Comparison of ENCODE assay signal across 1 cellular context in the genomic region with DNA sequence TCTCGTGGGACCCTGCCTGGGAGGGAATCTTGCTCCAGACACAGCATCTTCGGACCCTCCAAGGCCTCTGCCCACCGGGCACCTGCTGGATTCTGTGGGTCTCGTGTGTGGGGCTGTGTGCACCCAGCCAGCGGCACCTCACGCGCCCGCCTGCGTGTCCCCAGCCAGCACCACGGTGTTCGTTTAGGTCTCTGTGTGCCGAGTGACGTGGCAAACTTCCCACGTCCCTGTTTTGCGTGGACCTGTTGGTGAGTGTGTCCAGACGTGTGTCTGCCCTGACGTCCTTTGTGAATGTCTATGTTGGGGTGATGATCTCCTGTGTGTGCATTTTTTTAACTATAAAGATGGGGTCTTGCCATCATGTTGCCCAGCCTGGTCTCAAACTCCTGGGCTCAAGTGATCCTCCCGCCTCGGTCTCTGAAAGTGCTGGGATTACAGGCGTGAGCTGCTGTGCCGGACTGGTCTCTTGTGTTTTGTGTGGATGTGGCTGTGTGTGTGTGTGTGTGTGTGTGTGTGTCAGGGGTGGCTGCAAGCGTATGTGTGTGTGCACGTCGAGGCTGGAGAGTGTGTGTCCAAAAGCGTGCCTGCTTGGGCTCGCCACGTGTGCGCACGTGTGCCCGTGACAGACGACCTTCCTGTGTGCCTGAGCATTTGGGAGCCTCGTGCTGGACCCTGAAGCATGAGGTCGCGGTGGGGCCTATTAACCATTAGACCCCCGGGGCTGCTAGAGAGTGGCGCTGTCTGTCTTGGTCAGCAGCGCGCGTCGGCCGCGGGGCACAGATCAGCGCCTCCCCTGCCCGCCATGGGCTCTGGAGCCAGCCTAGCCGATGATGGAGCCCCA.
TF ChIP-seq lines count a peak whose summit lies in the region.

No MANE protein-coding gene starts in this region.

TF ChIP-seq in IMR-90, 13 proteins besides CTCF, POLR2A, EP300 and RAD21:
- TF ChIP-seq, protein P1, sequence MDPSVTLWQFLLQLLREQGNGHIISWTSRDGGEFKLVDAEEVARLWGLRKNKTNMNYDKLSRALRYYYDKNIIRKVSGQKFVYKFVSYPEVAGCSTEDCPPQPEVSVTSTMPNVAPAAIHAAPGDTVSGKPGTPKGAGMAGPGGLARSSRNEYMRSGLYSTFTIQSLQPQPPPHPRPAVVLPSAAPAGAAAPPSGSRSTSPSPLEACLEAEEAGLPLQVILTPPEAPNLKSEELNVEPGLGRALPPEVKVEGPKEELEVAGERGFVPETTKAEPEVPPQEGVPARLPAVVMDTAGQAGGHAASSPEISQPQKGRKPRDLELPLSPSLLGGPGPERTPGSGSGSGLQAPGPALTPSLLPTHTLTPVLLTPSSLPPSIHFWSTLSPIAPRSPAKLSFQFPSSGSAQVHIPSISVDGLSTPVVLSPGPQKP (IDR thresholded peaks at IDR 0.05; ENCODE audit: borderline replicate concordance, low read depth, low read length) = no peak
- TF ChIP-seq RFX5 (IDR thresholded peaks at IDR 0.05; ENCODE audit: low read depth, low read length) (no peak), RCOR1 (IDR thresholded peaks at IDR 0.05; ENCODE audit: insufficient replicate concordance, low read length) (no peak), BHLHE40 (IDR thresholded peaks at IDR 0.05; ENCODE audit: low read depth, low read length) (no peak), FOS (IDR thresholded peaks at IDR 0.05; ENCODE audit: low read depth, low read length) (no peak), NFE2L2 (IDR thresholded peaks at IDR 0.05; ENCODE audit: low read depth, low read length) (no peak), CEBPB (IDR thresholded peaks at IDR 0.05; ENCODE audit: low read depth, low read length) (no peak), CHD1 (IDR thresholded peaks at IDR 0.05; ENCODE audit: low read depth, low read length) (no peak), MAFK (IDR thresholded peaks at IDR 0.05; ENCODE audit: low read depth, low read length) (no peak), SMC3 (IDR thresholded peaks at IDR 0.05; ENCODE audit: low read depth, low read length) (no peak), MXI1 (IDR thresholded peaks at IDR 0.05; ENCODE audit: borderline replicate concordance, low read depth, low read length) (no peak), MAZ (IDR thresholded peaks at IDR 0.05; ENCODE audit: borderline replicate concordance, low read depth, low read length) (no peak)
- TF ChIP-seq, protein P2, sequence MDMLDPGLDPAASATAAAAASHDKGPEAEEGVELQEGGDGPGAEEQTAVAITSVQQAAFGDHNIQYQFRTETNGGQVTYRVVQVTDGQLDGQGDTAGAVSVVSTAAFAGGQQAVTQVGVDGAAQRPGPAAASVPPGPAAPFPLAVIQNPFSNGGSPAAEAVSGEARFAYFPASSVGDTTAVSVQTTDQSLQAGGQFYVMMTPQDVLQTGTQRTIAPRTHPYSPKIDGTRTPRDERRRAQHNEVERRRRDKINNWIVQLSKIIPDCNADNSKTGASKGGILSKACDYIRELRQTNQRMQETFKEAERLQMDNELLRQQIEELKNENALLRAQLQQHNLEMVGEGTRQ (IDR thresholded peaks at IDR 0.05; ENCODE audit: low read depth, low read length) = no peak
